ENCODE assay signal across 1 cellular context in the genomic region with DNA sequence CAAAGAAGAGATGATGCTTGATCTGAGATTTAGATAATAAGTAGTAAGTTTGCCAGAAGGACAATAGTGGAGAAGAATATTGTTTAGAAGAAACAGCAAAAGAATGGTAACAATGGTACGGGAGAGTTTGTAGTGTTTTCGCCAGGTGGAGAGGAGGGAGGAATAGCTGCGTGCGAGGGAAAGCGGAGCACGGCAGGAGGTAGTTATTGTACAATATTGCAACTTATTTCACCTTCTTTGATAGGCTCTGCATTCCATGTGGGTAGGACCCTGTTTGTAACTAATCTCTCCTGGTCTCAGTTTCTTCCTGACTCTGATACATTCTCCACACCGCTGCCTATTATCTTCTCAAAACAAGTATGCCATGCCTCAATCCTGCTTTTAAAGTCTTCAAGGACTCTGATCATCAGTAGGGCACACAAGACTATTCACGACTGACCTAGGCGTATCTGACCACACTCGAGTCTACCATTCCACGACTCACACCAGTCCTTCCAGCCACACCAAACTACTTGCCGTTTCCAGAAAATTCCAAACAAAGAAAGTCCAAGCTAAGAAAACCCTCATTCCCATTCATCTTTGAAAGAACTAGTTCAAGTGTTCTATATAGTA.
TF ChIP-seq lines count a peak whose summit lies in the region.

No MANE protein-coding gene starts in this region.

TF ChIP-seq in K562, 482 proteins besides CTCF, POLR2A, EP300 and RAD21:
- TF ChIP-seq, protein P1, sequence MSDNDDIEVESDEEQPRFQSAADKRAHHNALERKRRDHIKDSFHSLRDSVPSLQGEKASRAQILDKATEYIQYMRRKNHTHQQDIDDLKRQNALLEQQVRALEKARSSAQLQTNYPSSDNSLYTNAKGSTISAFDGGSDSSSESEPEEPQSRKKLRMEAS (CRISPR knock-in tag; IDR thresholded peaks at IDR 0.05) = no peak
- no peak for TF ChIP-seq ZNF146 (CRISPR knock-in tag; IDR thresholded peaks at IDR 0.05; ENCODE audit: unreplicated experiment)
- TF ChIP-seq ZNF282 (CRISPR knock-in tag; IDR thresholded peaks at IDR 0.05) = no peak
- peak; percentile 48; the same call in 1 of the 2 replicates for TF ChIP-seq DPF2 (IDR thresholded peaks at IDR 0.05)
- TF ChIP-seq CREB1 (IDR thresholded peaks at IDR 0.05) = no peak
- TF ChIP-seq CREB1 (CRISPR knock-in tag; IDR thresholded peaks at IDR 0.05) = no peak
- no peak for TF ChIP-seq ZNF766 (CRISPR knock-in tag; conservative IDR thresholded peaks at IDR 0.05)
- TF ChIP-seq, protein P2, sequence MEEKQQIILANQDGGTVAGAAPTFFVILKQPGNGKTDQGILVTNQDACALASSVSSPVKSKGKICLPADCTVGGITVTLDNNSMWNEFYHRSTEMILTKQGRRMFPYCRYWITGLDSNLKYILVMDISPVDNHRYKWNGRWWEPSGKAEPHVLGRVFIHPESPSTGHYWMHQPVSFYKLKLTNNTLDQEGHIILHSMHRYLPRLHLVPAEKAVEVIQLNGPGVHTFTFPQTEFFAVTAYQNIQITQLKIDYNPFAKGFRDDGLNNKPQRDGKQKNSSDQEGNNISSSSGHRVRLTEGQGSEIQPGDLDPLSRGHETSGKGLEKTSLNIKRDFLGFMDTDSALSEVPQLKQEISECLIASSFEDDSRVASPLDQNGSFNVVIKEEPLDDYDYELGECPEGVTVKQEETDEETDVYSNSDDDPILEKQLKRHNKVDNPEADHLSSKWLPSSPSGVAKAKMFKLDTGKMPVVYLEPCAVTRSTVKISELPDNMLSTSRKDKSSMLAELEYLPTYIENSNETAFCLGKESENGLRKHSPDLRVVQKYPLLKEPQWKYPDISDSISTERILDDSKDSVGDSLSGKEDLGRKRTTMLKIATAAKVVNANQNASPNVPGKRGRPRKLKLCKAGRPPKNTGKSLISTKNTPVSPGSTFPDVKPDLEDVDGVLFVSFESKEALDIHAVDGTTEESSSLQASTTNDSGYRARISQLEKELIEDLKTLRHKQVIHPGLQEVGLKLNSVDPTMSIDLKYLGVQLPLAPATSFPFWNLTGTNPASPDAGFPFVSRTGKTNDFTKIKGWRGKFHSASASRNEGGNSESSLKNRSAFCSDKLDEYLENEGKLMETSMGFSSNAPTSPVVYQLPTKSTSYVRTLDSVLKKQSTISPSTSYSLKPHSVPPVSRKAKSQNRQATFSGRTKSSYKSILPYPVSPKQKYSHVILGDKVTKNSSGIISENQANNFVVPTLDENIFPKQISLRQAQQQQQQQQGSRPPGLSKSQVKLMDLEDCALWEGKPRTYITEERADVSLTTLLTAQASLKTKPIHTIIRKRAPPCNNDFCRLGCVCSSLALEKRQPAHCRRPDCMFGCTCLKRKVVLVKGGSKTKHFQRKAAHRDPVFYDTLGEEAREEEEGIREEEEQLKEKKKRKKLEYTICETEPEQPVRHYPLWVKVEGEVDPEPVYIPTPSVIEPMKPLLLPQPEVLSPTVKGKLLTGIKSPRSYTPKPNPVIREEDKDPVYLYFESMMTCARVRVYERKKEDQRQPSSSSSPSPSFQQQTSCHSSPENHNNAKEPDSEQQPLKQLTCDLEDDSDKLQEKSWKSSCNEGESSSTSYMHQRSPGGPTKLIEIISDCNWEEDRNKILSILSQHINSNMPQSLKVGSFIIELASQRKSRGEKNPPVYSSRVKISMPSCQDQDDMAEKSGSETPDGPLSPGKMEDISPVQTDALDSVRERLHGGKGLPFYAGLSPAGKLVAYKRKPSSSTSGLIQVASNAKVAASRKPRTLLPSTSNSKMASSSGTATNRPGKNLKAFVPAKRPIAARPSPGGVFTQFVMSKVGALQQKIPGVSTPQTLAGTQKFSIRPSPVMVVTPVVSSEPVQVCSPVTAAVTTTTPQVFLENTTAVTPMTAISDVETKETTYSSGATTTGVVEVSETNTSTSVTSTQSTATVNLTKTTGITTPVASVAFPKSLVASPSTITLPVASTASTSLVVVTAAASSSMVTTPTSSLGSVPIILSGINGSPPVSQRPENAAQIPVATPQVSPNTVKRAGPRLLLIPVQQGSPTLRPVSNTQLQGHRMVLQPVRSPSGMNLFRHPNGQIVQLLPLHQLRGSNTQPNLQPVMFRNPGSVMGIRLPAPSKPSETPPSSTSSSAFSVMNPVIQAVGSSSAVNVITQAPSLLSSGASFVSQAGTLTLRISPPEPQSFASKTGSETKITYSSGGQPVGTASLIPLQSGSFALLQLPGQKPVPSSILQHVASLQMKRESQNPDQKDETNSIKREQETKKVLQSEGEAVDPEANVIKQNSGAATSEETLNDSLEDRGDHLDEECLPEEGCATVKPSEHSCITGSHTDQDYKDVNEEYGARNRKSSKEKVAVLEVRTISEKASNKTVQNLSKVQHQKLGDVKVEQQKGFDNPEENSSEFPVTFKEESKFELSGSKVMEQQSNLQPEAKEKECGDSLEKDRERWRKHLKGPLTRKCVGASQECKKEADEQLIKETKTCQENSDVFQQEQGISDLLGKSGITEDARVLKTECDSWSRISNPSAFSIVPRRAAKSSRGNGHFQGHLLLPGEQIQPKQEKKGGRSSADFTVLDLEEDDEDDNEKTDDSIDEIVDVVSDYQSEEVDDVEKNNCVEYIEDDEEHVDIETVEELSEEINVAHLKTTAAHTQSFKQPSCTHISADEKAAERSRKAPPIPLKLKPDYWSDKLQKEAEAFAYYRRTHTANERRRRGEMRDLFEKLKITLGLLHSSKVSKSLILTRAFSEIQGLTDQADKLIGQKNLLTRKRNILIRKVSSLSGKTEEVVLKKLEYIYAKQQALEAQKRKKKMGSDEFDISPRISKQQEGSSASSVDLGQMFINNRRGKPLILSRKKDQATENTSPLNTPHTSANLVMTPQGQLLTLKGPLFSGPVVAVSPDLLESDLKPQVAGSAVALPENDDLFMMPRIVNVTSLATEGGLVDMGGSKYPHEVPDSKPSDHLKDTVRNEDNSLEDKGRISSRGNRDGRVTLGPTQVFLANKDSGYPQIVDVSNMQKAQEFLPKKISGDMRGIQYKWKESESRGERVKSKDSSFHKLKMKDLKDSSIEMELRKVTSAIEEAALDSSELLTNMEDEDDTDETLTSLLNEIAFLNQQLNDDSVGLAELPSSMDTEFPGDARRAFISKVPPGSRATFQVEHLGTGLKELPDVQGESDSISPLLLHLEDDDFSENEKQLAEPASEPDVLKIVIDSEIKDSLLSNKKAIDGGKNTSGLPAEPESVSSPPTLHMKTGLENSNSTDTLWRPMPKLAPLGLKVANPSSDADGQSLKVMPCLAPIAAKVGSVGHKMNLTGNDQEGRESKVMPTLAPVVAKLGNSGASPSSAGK (IDR thresholded peaks at IDR 0.05) = peak; percentile 9; the same call in 1 of the 2 replicates
- TF ChIP-seq TGIF2 (CRISPR knock-in tag; IDR thresholded peaks at IDR 0.05) = peak; percentile 12; the same call in 1 of the 2 replicates
- TF ChIP-seq, protein P3, sequence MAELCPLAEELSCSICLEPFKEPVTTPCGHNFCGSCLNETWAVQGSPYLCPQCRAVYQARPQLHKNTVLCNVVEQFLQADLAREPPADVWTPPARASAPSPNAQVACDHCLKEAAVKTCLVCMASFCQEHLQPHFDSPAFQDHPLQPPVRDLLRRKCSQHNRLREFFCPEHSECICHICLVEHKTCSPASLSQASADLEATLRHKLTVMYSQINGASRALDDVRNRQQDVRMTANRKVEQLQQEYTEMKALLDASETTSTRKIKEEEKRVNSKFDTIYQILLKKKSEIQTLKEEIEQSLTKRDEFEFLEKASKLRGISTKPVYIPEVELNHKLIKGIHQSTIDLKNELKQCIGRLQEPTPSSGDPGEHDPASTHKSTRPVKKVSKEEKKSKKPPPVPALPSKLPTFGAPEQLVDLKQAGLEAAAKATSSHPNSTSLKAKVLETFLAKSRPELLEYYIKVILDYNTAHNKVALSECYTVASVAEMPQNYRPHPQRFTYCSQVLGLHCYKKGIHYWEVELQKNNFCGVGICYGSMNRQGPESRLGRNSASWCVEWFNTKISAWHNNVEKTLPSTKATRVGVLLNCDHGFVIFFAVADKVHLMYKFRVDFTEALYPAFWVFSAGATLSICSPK (IDR thresholded peaks at IDR 0.05; ENCODE audit: borderline replicate concordance) = peak; percentile 79; the same call in 1 of the 2 replicates
- no peak for TF ChIP-seq MCM3 (IDR thresholded peaks at IDR 0.05)
- no peak for TF ChIP-seq MCM5 (IDR thresholded peaks at IDR 0.05; ENCODE audit: low read depth)
- 0 out of 4 replicates have a peak, but pooled peaks of 1 of the 2 experiments have one; percentile 7 for TF ChIP-seq TEAD1 (CRISPR knock-in tag; IDR thresholded peaks at IDR 0.05)
- TF ChIP-seq, protein P4, sequence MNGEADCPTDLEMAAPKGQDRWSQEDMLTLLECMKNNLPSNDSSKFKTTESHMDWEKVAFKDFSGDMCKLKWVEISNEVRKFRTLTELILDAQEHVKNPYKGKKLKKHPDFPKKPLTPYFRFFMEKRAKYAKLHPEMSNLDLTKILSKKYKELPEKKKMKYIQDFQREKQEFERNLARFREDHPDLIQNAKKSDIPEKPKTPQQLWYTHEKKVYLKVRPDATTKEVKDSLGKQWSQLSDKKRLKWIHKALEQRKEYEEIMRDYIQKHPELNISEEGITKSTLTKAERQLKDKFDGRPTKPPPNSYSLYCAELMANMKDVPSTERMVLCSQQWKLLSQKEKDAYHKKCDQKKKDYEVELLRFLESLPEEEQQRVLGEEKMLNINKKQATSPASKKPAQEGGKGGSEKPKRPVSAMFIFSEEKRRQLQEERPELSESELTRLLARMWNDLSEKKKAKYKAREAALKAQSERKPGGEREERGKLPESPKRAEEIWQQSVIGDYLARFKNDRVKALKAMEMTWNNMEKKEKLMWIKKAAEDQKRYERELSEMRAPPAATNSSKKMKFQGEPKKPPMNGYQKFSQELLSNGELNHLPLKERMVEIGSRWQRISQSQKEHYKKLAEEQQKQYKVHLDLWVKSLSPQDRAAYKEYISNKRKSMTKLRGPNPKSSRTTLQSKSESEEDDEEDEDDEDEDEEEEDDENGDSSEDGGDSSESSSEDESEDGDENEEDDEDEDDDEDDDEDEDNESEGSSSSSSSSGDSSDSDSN (IDR thresholded peaks at IDR 0.05; ENCODE audit: borderline replicate concordance in 1 of 2, low read depth in 2 of 2, low read length in 2 of 2) = 0 out of 4 replicates have a peak, but pooled peaks of 1 of the 2 experiments have one; percentile 20
- TF ChIP-seq SAFB2 (IDR thresholded peaks at IDR 0.05; ENCODE audit: borderline replicate concordance, low read depth, low read length, severe bottlenecking) = no peak
- peak; percentile 25; the same call in 1 of the 2 replicates for TF ChIP-seq PTRF (tag; IDR thresholded peaks at IDR 0.05)
- no peak for TF ChIP-seq NCOA6 (IDR thresholded peaks at IDR 0.05)
- TF ChIP-seq ZNF175 (CRISPR knock-in tag; IDR thresholded peaks at IDR 0.05; ENCODE audit: low read depth) = no peak
- TF ChIP-seq, protein P5, sequence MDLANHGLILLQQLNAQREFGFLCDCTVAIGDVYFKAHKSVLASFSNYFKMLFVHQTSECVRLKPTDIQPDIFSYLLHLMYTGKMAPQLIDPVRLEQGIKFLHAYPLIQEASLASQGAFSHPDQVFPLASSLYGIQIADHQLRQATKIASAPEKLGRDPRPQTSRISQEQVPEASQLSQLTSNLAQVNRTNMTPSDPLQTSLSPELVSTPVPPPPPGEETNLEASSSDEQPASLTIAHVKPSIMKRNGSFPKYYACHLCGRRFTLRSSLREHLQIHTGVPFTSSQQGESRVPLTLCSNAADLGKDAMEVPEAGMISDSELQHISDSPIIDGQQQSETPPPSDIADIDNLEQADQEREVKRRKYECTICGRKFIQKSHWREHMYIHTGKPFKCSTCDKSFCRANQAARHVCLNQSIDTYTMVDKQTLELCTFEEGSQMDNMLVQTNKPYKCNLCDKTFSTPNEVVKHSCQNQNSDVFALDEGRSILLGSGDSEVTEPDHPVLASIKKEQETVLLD (IDR thresholded peaks at IDR 0.05) = no peak
- peak in 1 of 2 experiments; percentile 20; a peak in 1 of 4 replicates for TF ChIP-seq HDAC1 (IDR thresholded peaks at IDR 0.05)
- no peak for TF ChIP-seq TAF1 (IDR thresholded peaks at IDR 0.05; ENCODE audit: control insufficient read depth, extremely low read depth, insufficient read depth, low read length, severe bottlenecking)
- no peak for TF ChIP-seq ZNF717 (CRISPR knock-in tag; IDR thresholded peaks at IDR 0.05)
- no peak for TF ChIP-seq NEUROD1 (IDR thresholded peaks at IDR 0.05; ENCODE audit: borderline replicate concordance, low read depth, low read length, partially characterized antibody)
- TF ChIP-seq, protein P6, sequence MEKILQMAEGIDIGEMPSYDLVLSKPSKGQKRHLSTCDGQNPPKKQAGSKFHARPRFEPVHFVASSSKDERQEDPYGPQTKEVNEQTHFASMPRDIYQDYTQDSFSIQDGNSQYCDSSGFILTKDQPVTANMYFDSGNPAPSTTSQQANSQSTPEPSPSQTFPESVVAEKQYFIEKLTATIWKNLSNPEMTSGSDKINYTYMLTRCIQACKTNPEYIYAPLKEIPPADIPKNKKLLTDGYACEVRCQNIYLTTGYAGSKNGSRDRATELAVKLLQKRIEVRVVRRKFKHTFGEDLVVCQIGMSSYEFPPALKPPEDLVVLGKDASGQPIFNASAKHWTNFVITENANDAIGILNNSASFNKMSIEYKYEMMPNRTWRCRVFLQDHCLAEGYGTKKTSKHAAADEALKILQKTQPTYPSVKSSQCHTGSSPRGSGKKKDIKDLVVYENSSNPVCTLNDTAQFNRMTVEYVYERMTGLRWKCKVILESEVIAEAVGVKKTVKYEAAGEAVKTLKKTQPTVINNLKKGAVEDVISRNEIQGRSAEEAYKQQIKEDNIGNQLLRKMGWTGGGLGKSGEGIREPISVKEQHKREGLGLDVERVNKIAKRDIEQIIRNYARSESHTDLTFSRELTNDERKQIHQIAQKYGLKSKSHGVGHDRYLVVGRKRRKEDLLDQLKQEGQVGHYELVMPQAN (IDR thresholded peaks at IDR 0.05; ENCODE audit: borderline replicate concordance) = peak; percentile 56; the same call in 1 of the 2 replicates
- TF ChIP-seq FIP1L1 (IDR thresholded peaks at IDR 0.05; ENCODE audit: low read depth, low read length, poor library complexity, severe bottlenecking) = no peak
- no peak for TF ChIP-seq KHSRP (IDR thresholded peaks at IDR 0.05)
- TF ChIP-seq NELFE (IDR thresholded peaks at IDR 0.05; ENCODE audit: insufficient read depth, insufficient read length) = no peak
- no peak for TF ChIP-seq ZNF431 (CRISPR knock-in tag; IDR thresholded peaks at IDR 0.05)
- TF ChIP-seq FOXJ2 (tag; IDR thresholded peaks at IDR 0.05) = no peak
- TF ChIP-seq GATAD2A (IDR thresholded peaks at IDR 0.05) = no peak
- TF ChIP-seq, protein P7, sequence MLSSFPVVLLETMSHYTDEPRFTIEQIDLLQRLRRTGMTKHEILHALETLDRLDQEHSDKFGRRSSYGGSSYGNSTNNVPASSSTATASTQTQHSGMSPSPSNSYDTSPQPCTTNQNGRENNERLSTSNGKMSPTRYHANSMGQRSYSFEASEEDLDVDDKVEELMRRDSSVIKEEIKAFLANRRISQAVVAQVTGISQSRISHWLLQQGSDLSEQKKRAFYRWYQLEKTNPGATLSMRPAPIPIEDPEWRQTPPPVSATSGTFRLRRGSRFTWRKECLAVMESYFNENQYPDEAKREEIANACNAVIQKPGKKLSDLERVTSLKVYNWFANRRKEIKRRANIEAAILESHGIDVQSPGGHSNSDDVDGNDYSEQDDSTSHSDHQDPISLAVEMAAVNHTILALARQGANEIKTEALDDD (IDR thresholded peaks at IDR 0.05) = peak; percentile 83
- 0 out of 2 replicates have a peak, but pooled peaks have one; percentile 26 for TF ChIP-seq GABPB1 (CRISPR knock-in tag; IDR thresholded peaks at IDR 0.05)
- no peak for TF ChIP-seq KDM5B (IDR thresholded peaks at IDR 0.05; ENCODE audit: insufficient replicate concordance, low read depth, low read length)
- no peak for TF ChIP-seq PYGO2 (tag; IDR thresholded peaks at IDR 0.05)
- no peak for TF ChIP-seq FOXP1 (CRISPR knock-in tag; IDR thresholded peaks at IDR 0.05)
- TF ChIP-seq LEF1 (IDR thresholded peaks at IDR 0.05) = 0 out of 2 replicates have a peak, but pooled peaks have one; percentile 24
- no peak for TF ChIP-seq SPI1 (IDR thresholded peaks at IDR 0.05; ENCODE audit: borderline replicate concordance, low read depth, low read length)
- TF ChIP-seq KAT7 (CRISPR knock-in tag; IDR thresholded peaks at IDR 0.05; ENCODE audit: borderline replicate concordance) = 0 out of 2 replicates have a peak, but pooled peaks have one; percentile 83
- no peak for TF ChIP-seq ZNF24 (IDR thresholded peaks at IDR 0.05)
- no peak for TF ChIP-seq SRSF7 (optimal IDR thresholded peaks at IDR 0.05; ENCODE audit: low read depth, low read length)
